In the genomic region with DNA sequence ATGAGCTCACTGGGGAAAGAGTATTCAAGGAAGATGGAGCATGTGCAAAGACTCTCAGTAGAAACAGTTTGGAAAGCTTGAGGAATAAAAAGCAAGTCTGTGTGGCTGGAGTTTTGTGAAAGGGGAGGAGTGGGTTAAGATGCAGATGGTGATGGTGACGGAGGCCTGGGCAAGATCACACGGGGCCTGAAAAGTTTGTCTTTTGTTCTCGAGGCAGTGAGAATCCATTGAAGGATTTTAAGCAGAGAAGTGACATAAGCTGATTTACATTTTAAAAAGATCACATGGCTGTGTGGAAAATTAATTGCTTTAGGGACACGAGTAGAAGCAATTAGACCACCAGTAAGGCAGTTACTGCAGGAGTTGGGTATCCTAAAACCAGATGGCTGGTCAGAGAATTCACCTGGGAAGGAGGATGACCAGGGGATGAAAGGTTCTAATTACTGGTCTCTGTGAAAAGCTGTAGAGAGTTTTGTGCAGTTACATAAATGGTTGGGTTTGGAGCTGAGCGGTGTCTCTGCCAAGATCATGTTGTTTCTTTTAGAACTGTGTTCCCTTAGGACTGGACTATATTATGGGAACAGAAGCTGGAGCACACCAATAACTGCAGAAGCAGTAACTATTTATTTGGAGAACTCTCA, we compare ENCODE assay signal across 17 cellular contexts. TPM values are rescaled to one million over a fixed set of nuclear protein-coding genes. Genes with fewer than 3 reads are reported as not detected.
DNase-seq lines count a peak whose midpoint lies in the region; ATAC-seq and TF ChIP-seq lines count a peak whose summit lies in the region.
"Had no signal": no experiment of that assay in that cellular context is flagged by ENCODE, and none has a peak within 500 bp of the region (broad histone marks: within the 10 kb centered on the region; RNA-seq: fewer than 3 reads in every experiment).

No MANE protein-coding gene starts in this region.

- no peak for TF ChIP-seq POLR2A in transverse colon (IDR thresholded peaks at IDR 0.05)

- no peaks in the 10 kb centered on the region for H3K27me3 Mint-ChIP-seq in activated naive CD8-positive, alpha-beta T cell
- no peaks in the 10 kb centered on the region for H3K27me3 Mint-ChIP-seq in activated naive CD8-positive, alpha-beta T cell treated with anti-CD3 and anti-CD28 coated beads, Interleukin-2, amount 50 U/mL, for 24 hours
- peaks cover 3% of the 10 kb centered on the region for H3K27me3 Mint-ChIP-seq in nephron progenitor cell (ENCODE audit: low read depth, poor library complexity)

- H3K36me3 ChIP-seq in transverse colon = peaks cover 0 to 26% (median 10%) of the 10 kb centered on the region in 4 donors

- WGBS in transverse colon (ENCODE audit: low coverage in 1 of 2), 2 donors = 45 to 59% methylated on average over 4 to 5 of the region's 5 CpGs

- no peaks in the 10 kb centered on the region for H3K9me3 Mint-ChIP-seq in activated naive CD8-positive, alpha-beta T cell (ENCODE audit: low read depth)
- no peaks in the 10 kb centered on the region for H3K9me3 Mint-ChIP-seq in activated naive CD8-positive, alpha-beta T cell treated with anti-CD3 and anti-CD28 coated beads, Interleukin-2, amount 50 U/mL, for 24 hours
- no peaks in the 10 kb centered on the region for H3K9me3 Mint-ChIP-seq in nephron progenitor cell
- H3K9me3 Mint-ChIP-seq: activated T-helper 1 cell treated with anti-CD3 and anti-CD28 coated beads, Interleukin-12 subunit alpha, Interleukin-12 subunit beta, Interleukin-2, Interleukin-4 antibody, amounts not matched to agents 30 ng/mL and 10 ng/mL and 1 ng/mL, durations not matched to agents 14 hours and 24 hours and 36 hours; HFFc6; T-helper 1 cell treated with Interleukin-12 subunit alpha and Interleukin-12 subunit beta and Interleukin-4 antibody, amounts not matched to agents 30 μg/mL and 1 μg/mL, for 36 hours had no signal

- ATAC-seq in activated naive CD8-positive, alpha-beta T cell treated with anti-CD3 and anti-CD28 coated beads, Interleukin-2, amount 50 U/mL, for 24 hours = no peak
- peak; percentile 75 for ATAC-seq in Right ventricle myocardium superior (ENCODE audit: poor library complexity)
- ATAC-seq in GM21576 (IDR thresholded peaks at IDR 0.05; ENCODE audit: unreplicated experiment) = no peak
- ATAC-seq: foreskin keratinocyte had no signal

- in situ Hi-C loops in transverse colon (cut with MboI; ENCODE audit: low pct_ligation_motif_present in 1 of 4, low pct_unique_long_range_greater_than_20kb in 1 of 4, low sequenced_read_pairs in 3 of 4) = no loop called here

- peak overlapping the region; percentile 21 to 77 (median 68) for H3K27ac ChIP-seq in transverse colon
- H3K27ac ChIP-seq: foreskin keratinocyte had no signal

- TF ChIP-seq CTCF in nephron progenitor cell (IDR thresholded peaks at IDR 0.05) = no peak
- TF ChIP-seq CTCF in transverse colon (IDR thresholded peaks at IDR 0.05) = no peak

- intact Hi-C loops in Right ventricle myocardium superior (cut with DNase I) (no loop called here), transverse colon (cut with DNase I; ENCODE audit: low total_unique reads) (no loop called here)

- H3K4me1 ChIP-seq in transverse colon = peaks cover 0 to 7% (median 4%) of the 10 kb centered on the region in 4 donors
- H3K4me1 ChIP-seq: foreskin keratinocyte had no signal

- no peak for DNase-seq in activated naive CD8-positive, alpha-beta T cell treated with anti-CD3 and anti-CD28 coated beads, Interleukin-2, amount 50 U/mL, for 24 hours
- DNase-seq in Right ventricle myocardium superior (no peak), nephron progenitor cell (no peak), transverse colon (no peak), HPDE6-E6E7 (ENCODE audit: extremely low spot score) (no peak), NCI-H2029 (lab: John Stamatoyannopoulos, UW) (no peak)
- DNase-seq: activated CD4-positive, alpha-beta T cell treated with anti-CD3 and anti-CD28 coated beads for 1 hour; foreskin keratinocyte; GF-D8; HFFc6; NCI-H187; NCI-H526 treated with DMSO at 0.1 percent for 48 hours; stimulated activated CD4-positive, alpha-beta T cell treated with anti-CD3 and anti-CD28 coated beads, Interleukin-1b, Interleukin-23, amount 100 ng/mL, for 48 hours had no signal

- peaks cover 55% of the 10 kb centered on the region for H3K4me1 Mint-ChIP-seq in activated naive CD8-positive, alpha-beta T cell (ENCODE audit: low read depth)
- peaks cover 13% of the 10 kb centered on the region for H3K4me1 Mint-ChIP-seq in activated naive CD8-positive, alpha-beta T cell treated with anti-CD3 and anti-CD28 coated beads, Interleukin-2, amount 50 U/mL, for 24 hours
- peaks cover 12% of the 10 kb centered on the region for H3K4me1 Mint-ChIP-seq in nephron progenitor cell

- H3K27ac Mint-ChIP-seq in activated naive CD8-positive, alpha-beta T cell = peak overlapping the region; percentile 73
- H3K27ac Mint-ChIP-seq in activated naive CD8-positive, alpha-beta T cell treated with anti-CD3 and anti-CD28 coated beads, Interleukin-2, amount 50 U/mL, for 24 hours = no peak overlapping the region
- H3K27ac Mint-ChIP-seq in nephron progenitor cell = peak overlapping the region; percentile 9
- H3K27ac Mint-ChIP-seq: activated T-helper 1 cell treated with anti-CD3 and anti-CD28 coated beads, Interleukin-12 subunit alpha, Interleukin-12 subunit beta, Interleukin-2, Interleukin-4 antibody, amounts not matched to agents 30 ng/mL and 10 ng/mL and 1 ng/mL, durations not matched to agents 14 hours and 24 hours and 36 hours; HFFc6; T-helper 1 cell treated with Interleukin-12 subunit alpha and Interleukin-12 subunit beta and Interleukin-4 antibody, amounts not matched to agents 30 μg/mL and 1 μg/mL, for 36 hours had no signal

- no peak overlapping the region for H3K4me3 ChIP-seq in transverse colon

- H3K9me3 ChIP-seq in transverse colon = no peaks in the 10 kb centered on the region

- TF ChIP-seq EP300 in transverse colon (IDR thresholded peaks at IDR 0.05; ENCODE audit: low read depth) = no peak

- no peak overlapping the region for H3K4me3 Mint-ChIP-seq in activated naive CD8-positive, alpha-beta T cell
- no peak overlapping the region for H3K4me3 Mint-ChIP-seq in activated naive CD8-positive, alpha-beta T cell treated with anti-CD3 and anti-CD28 coated beads, Interleukin-2, amount 50 U/mL, for 24 hours
- no peak overlapping the region for H3K4me3 Mint-ChIP-seq in nephron progenitor cell
- H3K4me3 Mint-ChIP-seq: activated T-helper 1 cell treated with anti-CD3 and anti-CD28 coated beads, Interleukin-12 subunit alpha, Interleukin-12 subunit beta, Interleukin-2, Interleukin-4 antibody, amounts not matched to agents 30 ng/mL and 10 ng/mL and 1 ng/mL, durations not matched to agents 14 hours and 24 hours and 36 hours; HFFc6; T-helper 1 cell treated with Interleukin-12 subunit alpha and Interleukin-12 subunit beta and Interleukin-4 antibody, amounts not matched to agents 30 μg/mL and 1 μg/mL, for 36 hours had no signal

- H3K27me3 ChIP-seq in transverse colon = no peaks in the 10 kb centered on the region
- H3K27me3 ChIP-seq: foreskin keratinocyte had no signal

- peaks cover 28% of the 10 kb centered on the region for H3K36me3 Mint-ChIP-seq in activated naive CD8-positive, alpha-beta T cell
- peaks cover 61% of the 10 kb centered on the region for H3K36me3 Mint-ChIP-seq in activated naive CD8-positive, alpha-beta T cell treated with anti-CD3 and anti-CD28 coated beads, Interleukin-2, amount 50 U/mL, for 24 hours (ENCODE audit: low read depth)
- peaks cover 46% of the 10 kb centered on the region for H3K36me3 Mint-ChIP-seq in nephron progenitor cell (ENCODE audit: low read depth)

RNA-seq across cellular contexts. Expression of a gene that starts 7.1 kb away (rescaled TPM):
- total RNA-seq in Right ventricle myocardium superior (19.8 TPM), transverse colon (100 to 1,000 TPM in 1 of 4 donors, 10 to 100 TPM in 2, 1 to 10 TPM in 1; 9.7 to 145 (median 48.2) TPM)

RNA-seq across cellular contexts. Expression of a gene that starts 7.2 kb away (rescaled TPM):
- total RNA-seq in Right ventricle myocardium superior (191 TPM), transverse colon (100 to 1,000 TPM; 159 to 211 (median 169) TPM)

RNA-seq across cellular contexts. Expression of a gene that starts 15.7 kb away (rescaled TPM):
- 83.6 TPM for total RNA-seq in Right ventricle myocardium superior
- total RNA-seq in transverse colon = 100 to 1,000 TPM in 1 of 4 donors, 10 to 100 TPM in 3; 35.7 to 114 (median 53.8) TPM

RNA-seq across cellular contexts. Expression of a gene that starts 22.9 kb away (rescaled TPM):
- total RNA-seq in Right ventricle myocardium superior (71.5 TPM), transverse colon (100 to 1,000 TPM in 1 of 4 donors, 10 to 100 TPM in 3; 64.0 to 114 (median 74.0) TPM)

RNA-seq across cellular contexts. Expression of a gene that starts 59.3 kb away (rescaled TPM):
- total RNA-seq in Right ventricle myocardium superior (9.6 TPM), transverse colon (10 to 100 TPM in 3 of 4 donors, 1 to 10 TPM in 1; 5.5 to 17.7 (median 14.0) TPM)
